ENCODE assay signal across 1 cellular context in the genomic region with DNA sequence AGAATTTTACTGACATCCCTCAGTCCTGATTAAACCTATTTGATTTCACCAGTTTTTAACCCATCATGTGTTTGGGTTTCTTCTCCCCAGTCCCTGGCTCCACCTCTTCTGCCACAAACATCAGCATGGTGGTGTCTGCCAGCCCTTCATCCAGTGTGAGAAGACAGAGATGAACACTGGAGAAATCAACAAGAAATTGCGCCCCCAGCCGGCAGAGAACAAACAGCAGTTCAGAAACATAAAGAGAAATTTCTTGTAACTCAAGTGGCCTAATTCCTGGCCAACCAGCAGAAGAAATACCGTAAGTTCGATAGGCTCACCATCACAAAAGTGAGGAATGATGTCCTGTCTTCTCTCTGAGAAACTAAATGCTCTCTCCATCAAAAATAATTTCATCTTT.
TF ChIP-seq lines count a peak whose summit lies in the region.

No MANE protein-coding gene starts in this region.

TF ChIP-seq in GM23338, 12 proteins besides CTCF, POLR2A, EP300 and RAD21:
- no peak for TF ChIP-seq STAT1 (IDR thresholded peaks at IDR 0.05; ENCODE audit: unreplicated experiment)
- TF ChIP-seq ETS1 (IDR thresholded peaks at IDR 0.05) = no peak
- TF ChIP-seq, protein P1, sequence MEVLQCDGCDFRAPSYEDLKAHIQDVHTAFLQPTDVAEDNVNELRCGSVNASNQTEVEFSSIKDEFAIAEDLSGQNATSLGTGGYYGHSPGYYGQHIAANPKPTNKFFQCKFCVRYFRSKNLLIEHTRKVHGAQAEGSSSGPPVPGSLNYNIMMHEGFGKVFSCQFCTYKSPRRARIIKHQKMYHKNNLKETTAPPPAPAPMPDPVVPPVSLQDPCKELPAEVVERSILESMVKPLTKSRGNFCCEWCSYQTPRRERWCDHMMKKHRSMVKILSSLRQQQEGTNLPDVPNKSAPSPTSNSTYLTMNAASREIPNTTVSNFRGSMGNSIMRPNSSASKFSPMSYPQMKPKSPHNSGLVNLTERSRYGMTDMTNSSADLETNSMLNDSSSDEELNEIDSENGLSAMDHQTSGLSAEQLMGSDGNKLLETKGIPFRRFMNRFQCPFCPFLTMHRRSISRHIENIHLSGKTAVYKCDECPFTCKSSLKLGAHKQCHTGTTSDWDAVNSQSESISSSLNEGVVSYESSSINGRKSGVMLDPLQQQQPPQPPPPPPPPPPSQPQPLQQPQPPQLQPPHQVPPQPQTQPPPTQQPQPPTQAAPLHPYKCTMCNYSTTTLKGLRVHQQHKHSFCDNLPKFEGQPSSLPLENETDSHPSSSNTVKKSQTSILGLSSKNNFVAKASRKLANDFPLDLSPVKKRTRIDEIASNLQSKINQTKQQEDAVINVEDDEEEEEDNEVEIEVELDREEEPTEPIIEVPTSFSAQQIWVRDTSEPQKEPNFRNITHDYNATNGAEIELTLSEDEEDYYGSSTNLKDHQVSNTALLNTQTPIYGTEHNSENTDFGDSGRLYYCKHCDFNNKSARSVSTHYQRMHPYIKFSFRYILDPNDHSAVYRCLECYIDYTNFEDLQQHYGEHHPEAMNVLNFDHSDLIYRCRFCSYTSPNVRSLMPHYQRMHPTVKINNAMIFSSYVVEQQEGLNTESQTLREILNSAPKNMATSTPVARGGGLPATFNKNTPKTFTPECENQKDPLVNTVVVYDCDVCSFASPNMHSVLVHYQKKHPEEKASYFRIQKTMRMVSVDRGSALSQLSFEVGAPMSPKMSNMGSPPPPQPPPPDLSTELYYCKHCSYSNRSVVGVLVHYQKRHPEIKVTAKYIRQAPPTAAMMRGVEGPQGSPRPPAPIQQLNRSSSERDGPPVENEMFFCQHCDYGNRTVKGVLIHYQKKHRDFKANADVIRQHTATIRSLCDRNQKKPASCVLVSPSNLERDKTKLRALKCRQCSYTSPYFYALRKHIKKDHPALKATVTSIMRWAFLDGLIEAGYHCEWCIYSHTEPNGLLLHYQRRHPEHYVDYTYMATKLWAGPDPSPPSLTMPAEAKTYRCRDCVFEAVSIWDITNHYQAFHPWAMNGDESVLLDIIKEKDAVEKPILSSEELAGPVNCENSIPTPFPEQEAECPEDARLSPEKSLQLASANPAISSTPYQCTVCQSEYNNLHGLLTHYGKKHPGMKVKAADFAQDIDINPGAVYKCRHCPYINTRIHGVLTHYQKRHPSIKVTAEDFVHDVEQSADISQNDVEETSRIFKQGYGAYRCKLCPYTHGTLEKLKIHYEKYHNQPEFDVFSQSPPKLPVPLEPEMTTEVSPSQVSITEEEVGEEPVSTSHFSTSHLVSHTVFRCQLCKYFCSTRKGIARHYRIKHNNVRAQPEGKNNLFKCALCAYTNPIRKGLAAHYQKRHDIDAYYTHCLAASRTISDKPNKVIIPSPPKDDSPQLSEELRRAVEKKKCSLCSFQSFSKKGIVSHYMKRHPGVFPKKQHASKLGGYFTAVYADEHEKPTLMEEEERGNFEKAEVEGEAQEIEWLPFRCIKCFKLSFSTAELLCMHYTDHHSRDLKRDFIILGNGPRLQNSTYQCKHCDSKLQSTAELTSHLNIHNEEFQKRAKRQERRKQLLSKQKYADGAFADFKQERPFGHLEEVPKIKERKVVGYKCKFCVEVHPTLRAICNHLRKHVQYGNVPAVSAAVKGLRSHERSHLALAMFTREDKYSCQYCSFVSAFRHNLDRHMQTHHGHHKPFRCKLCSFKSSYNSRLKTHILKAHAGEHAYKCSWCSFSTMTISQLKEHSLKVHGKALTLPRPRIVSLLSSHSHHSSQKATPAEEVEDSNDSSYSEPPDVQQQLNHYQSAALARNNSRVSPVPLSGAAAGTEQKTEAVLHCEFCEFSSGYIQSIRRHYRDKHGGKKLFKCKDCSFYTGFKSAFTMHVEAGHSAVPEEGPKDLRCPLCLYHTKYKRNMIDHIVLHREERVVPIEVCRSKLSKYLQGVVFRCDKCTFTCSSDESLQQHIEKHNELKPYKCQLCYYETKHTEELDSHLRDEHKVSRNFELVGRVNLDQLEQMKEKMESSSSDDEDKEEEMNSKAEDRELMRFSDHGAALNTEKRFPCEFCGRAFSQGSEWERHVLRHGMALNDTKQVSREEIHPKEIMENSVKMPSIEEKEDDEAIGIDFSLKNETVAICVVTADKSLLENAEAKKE (CRISPR knock-in tag; IDR thresholded peaks at IDR 0.05) = no peak
